In the genomic region with DNA sequence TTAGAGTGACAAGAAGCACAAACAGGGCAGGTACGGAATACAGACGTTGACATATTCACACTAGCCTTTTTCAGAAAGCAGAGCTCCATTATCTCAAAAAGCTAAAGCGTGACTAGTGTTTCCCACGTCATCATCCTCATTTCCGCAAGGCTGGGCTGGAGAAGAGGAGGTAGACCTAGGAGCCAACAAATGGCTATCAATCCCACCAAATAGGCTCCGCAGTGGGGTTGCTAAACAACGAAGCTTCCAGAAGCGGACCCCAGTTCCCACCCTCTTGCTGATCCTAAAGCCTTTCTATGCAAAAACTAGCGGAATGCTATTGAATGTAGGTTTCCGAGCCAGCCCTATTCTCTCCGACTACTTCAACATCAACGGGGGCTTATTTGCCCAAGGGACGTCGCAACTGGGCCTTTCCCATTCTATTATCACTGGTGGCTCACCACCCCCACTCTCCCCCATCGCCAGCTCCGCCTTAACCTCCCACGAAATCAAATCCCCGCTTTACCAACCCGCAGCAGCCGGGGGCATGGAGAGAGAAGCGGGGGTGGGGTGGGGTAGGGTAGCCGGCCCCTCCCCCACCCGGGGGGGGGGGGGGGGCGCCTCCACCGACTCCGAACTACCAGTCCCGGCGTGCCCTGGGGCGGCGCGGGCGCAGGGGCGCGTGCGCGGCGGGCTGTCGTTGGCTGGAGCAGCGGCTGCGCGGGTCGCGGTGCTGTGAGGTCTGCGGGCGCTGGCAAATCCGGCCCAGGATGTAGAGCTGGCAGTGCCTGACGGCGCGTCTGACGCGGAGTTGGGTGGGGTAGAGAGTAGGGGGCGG, we compare ENCODE assay signal across 8 cellular contexts. TPM values are rescaled to one million over a fixed set of nuclear protein-coding genes. Genes with fewer than 3 reads are reported as not detected.
A peak's percentile ranks its signal among the peaks of the same experiment; 100 is the strongest.
DNase-seq lines count a peak whose midpoint lies in the region; ATAC-seq, FAIRE-seq and TF ChIP-seq lines count a peak whose summit lies in the region.

A gene with protein sequence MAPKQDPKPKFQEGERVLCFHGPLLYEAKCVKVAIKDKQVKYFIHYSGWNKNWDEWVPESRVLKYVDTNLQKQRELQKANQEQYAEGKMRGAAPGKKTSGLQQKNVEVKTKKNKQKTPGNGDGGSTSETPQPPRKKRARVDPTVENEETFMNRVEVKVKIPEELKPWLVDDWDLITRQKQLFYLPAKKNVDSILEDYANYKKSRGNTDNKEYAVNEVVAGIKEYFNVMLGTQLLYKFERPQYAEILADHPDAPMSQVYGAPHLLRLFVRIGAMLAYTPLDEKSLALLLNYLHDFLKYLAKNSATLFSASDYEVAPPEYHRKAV (plus strand): TSS at position 736 of the 817 bp plus-strand sequence. CDS start 128 bp downstream, outside the sequence.

- no peaks in the 10 kb centered on the region for H3K9me3 Mint-ChIP-seq in T-cell

- POLR2A ChIA-PET in T-cell (lab: Charles Lee), result interaction anchor here in 1 of 2 donors (0.6 to 0.7 kb wide), 6 partner anchors 12 to 608 kb away, joined by 3 to 8 read pairs (median 6); partner anchors contain the start of gene DNAJA4

- H3K4me1 ChIP-seq in adipocyte (ENCODE audit: control insufficient read depth, insufficient read depth, low read length) (peaks cover 22% of the 10 kb centered on the region), pancreas (peaks cover 0 to 17% (median 2%) of the 10 kb centered on the region in 3 donors), thymus (ENCODE audit: control insufficient read depth, insufficient read depth, low read length) (peaks cover 14% of the 10 kb centered on the region)

- peaks cover 29 to 38% (median 35%) of the 10 kb centered on the region in 3 donors for H3K4me1 Mint-ChIP-seq in T-cell

- DNase-seq in GM12865 (ENCODE audit: low read depth) (peak; percentile 97), NCI-H146 (lab: John Stamatoyannopoulos, UW) (peak; percentile 89), T-cell (peak; percentile 89 to 98 (median 97)), adipocyte (ENCODE audit: low read depth) (peak; percentile 97), Right ventricle myocardium superior (peak; percentile 99), pancreas (peak; percentile 94 to 99 (median 96))

- no peaks in the 10 kb centered on the region for H3K36me3 ChIP-seq in adipocyte (ENCODE audit: control insufficient read depth, insufficient read depth, low read length, severe bottlenecking)
- no peaks in the 10 kb centered on the region for H3K36me3 ChIP-seq in pancreas
- H3K36me3 ChIP-seq in thymus (ENCODE audit: control insufficient read depth, insufficient read depth), result no peaks in the 10 kb centered on the region

- H3K36me3 Mint-ChIP-seq in T-cell, result peaks cover 7% of the 10 kb centered on the region

- H3K9ac ChIP-seq in adipocyte (ENCODE audit: low read length), result peak within 1 kb of the TSS; percentile 100

- peak; percentile 60 for ATAC-seq in HG02870 (IDR thresholded peaks at IDR 0.05; ENCODE audit: unreplicated experiment)
- peak; percentile 85 to 88 (median 87) for ATAC-seq in T-cell (replicated peaks in 1 of 4)
- ATAC-seq in Right ventricle myocardium superior (ENCODE audit: poor library complexity), result peak; percentile 95
- ATAC-seq in pancreas, result peak; percentile 90 to 95 (median 93)

- H3K9me3 ChIP-seq in adipocyte (ENCODE audit: control insufficient read depth, low read length), result no peaks in the 10 kb centered on the region
- no peaks in the 10 kb centered on the region for H3K9me3 ChIP-seq in pancreas
- no peaks in the 10 kb centered on the region for H3K9me3 ChIP-seq in thymus (ENCODE audit: control insufficient read depth)

- H3K4me3 ChIP-seq in GM12865 (ENCODE audit: low read depth, low read length) (peak within 1 kb of the TSS; percentile 84), adipocyte (ENCODE audit: low read length) (peak within 1 kb of the TSS; percentile 100), pancreas (peak within 1 kb of the TSS; percentile 64 to 97 (median 85)), thymus (ENCODE audit: low read length) (peak within 1 kb of the TSS; percentile 98)

- FAIRE-seq in pancreas (lab: Jason Lieb, UNC), result no peak

- peak within 1 kb of the TSS; percentile 99 to 100 (median 99) for H3K27ac ChIP-seq in pancreas
- peak within 1 kb of the TSS; percentile 100 for H3K27ac ChIP-seq in thymus (ENCODE audit: low read depth)

- CTCF ChIA-PET in T-cell (lab: Charles Lee), result interaction anchor here in 1 of 2 donors (0.6 to 2.5 kb wide), 2 partner anchors 12 to 1281 kb away, joined by 3 to 14 read pairs; no protein-coding TSS in a partner anchor

- TF ChIP-seq CTCF in GM12865 (IDR thresholded peaks at IDR 0.05; ENCODE audit: insufficient read depth, low read depth, low read length, missing control alignments), result no peak
- no peak for TF ChIP-seq CTCF in pancreas (IDR thresholded peaks at IDR 0.05)

- intact Hi-C loops in Right ventricle myocardium superior (cut with DNase I), result no loop called here
- intact Hi-C loops in pancreas (cut with DNase I), result no loop called here

- 4 to 7% methylated on average over 47 to 51 of the region's 52 CpGs for WGBS in pancreas, 2 donors
- 12% methylated on average over 51 of the region's 52 CpGs for WGBS in thymus

- peak within 1 kb of the TSS; percentile 100 for H3K27ac Mint-ChIP-seq in T-cell

- H3K27me3 ChIP-seq in adipocyte (replicated peaks; ENCODE audit: control insufficient read depth, insufficient read depth, low read length) (no peaks in the 10 kb centered on the region), pancreas (no peaks in the 10 kb centered on the region), thymus (ENCODE audit: control insufficient read depth, insufficient read depth) (no peaks in the 10 kb centered on the region)

- no peaks in the 10 kb centered on the region for H3K27me3 Mint-ChIP-seq in T-cell

- peak within 1 kb of the TSS; percentile 100 for H3K4me3 Mint-ChIP-seq in T-cell

RNA-seq across cellular contexts. Expression of the gene that starts here (rescaled TPM):
- total RNA-seq in T-cell, result 100 to 1,000 TPM; 208 to 388 (median 232) TPM
- total RNA-seq in Right ventricle myocardium superior, result 330 TPM
- 100 to 1,000 TPM in 2 of 6 donors, 10 to 100 TPM in 4; 68.1 to 140 (median 90.4) TPM for total RNA-seq in pancreas
- polyA plus RNA-seq in pancreas, result 100 to 1,000 TPM in 1 of 2 donors, 10 to 100 TPM in 1; 55.0 to 149 TPM
- 231 TPM for polyA plus RNA-seq in thymus

Comparison
In these comparisons a context has a peak if more than half of its experiments do, and no peak if none do; other contexts are left out.
1. Peak in every context shown above with its lines: DNase-seq, ATAC-seq, H3K4me3 ChIP-seq and H3K27ac ChIP-seq.